34 cellular contexts compared by ENCODE assay signal in the genomic region with DNA sequence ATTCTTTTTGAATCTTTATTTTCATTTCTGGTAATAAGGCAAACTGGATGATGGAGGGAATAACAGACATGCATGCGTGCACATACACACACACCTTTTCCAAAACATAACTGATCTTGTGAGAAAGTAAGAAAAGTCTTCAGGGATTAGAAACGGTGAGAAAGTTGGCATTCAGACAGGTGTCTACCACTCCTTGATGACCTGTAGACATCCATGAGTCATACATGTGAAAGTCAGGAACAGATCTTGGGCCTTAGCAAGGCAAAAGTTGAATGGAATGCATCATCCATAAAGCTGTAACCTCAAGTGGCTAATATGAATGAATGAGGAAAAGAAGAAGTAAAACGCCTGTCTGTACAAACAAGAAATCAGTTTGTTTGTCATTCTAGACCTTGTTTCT.
"Had no signal": no experiment of that assay in that cellular context is flagged by ENCODE, and none has a peak within 500 bp of the region (broad histone marks: within the 10 kb centered on the region; RNA-seq: fewer than 3 reads in every experiment).

No MANE protein-coding gene starts in this region.

- H3K79me2 ChIP-seq: hepatocyte had no signal

- H3K27me3 Mint-ChIP-seq: activated naive CD8-positive, alpha-beta T cell; brain; naive thymus-derived CD4-positive, alpha-beta T cell; progenitor cell of endocrine pancreas; stimulated activated memory B cell treated with anti-CD40 and anti-IgM and Interleukin-4, amounts not matched to agents 10 μg/mL and 1 μg/mL and 100 μg/mL, for 72 hours had no signal

- H3K36me3 Mint-ChIP-seq: activated naive CD8-positive, alpha-beta T cell; brain; mesothelial cell of epicardium; naive thymus-derived CD4-positive, alpha-beta T cell; stimulated activated memory B cell treated with anti-CD40 and anti-IgM and Interleukin-4, amounts not matched to agents 10 μg/mL and 1 μg/mL and 100 μg/mL, for 72 hours had no signal

- H3K4me1 ChIP-seq: esophagus muscularis mucosa, gastrocnemius medialis, sigmoid colon, stomach, thyroid gland, upper lobe of right lung had no signal

- H3K4me3 Mint-ChIP-seq: activated naive CD8-positive, alpha-beta T cell; activated T-cell treated with anti-CD3 and anti-CD28 coated beads, Interleukin-2, amount 50 U/mL, for 72 hours; brain; mesothelial cell of epicardium; naive thymus-derived CD4-positive, alpha-beta T cell; stimulated activated memory B cell treated with anti-CD40 and anti-IgM and Interleukin-4, amounts not matched to agents 10 μg/mL and 1 μg/mL and 100 μg/mL, for 72 hours; T-helper 2 cell treated with Interferon-gamma antibody and Interleukin-4, amounts not matched to agents 5 μg/mL and 100 μg/mL, for 36 hours had no signal

- H3K27me3 ChIP-seq: esophagus muscularis mucosa, gastrocnemius medialis, hepatocyte, ovary, sigmoid colon, stomach, thyroid gland, upper lobe of right lung had no signal

- H3K4me2 ChIP-seq: hepatocyte had no signal

- H3K4me1 Mint-ChIP-seq: brain; mesothelial cell of epicardium; naive thymus-derived CD4-positive, alpha-beta T cell; stimulated activated memory B cell treated with anti-CD40 and anti-IgM and Interleukin-4, amounts not matched to agents 10 μg/mL and 1 μg/mL and 100 μg/mL, for 72 hours had no signal

- FAIRE-seq: endothelial cell of umbilical vein, small intestine had no signal

- H3K27ac ChIP-seq: esophagus muscularis mucosa, gastrocnemius medialis, hepatocyte, ovary, sigmoid colon, stomach, thyroid gland, upper lobe of right lung, VCaP had no signal

- H2AFZ ChIP-seq: hepatocyte had no signal

- DNase-seq: activated CD4-positive, alpha-beta T cell treated with anti-CD3 and anti-CD28 coated beads for 4 hours; activated CD4-positive, alpha-beta T cell treated with anti-CD3 and anti-CD28 coated beads, Interleukin-2, amount 50 U/mL, for 4 hours; activated effector memory CD4-positive, alpha-beta T cell treated with Interleukin-2 at 50 U/mL for 16 hours; activated naive CD4-positive, alpha-beta T cell treated with Interleukin-2 at 50 U/mL for 16 hours; activated T-cell treated with anti-CD3 and anti-CD28 coated beads for 4 hours; activated T-cell treated with anti-CD3 and anti-CD28 coated beads, Interleukin-2, amount 50 U/mL, for 72 hours; aorta; caudate nucleus; cortex of kidney; gastrocnemius medialis; glutamatergic neuron; islet precursor cell; left colon; naive thymus-derived CD4-positive, alpha-beta T cell; ovary; retina; sigmoid colon; small intestine; stimulated activated CD4-positive, alpha-beta T cell treated with anti-CD3 and anti-CD28 coated beads, Interleukin-4, amount 100 ng/mL, for 4 hours; stimulated activated CD8-positive, alpha-beta memory T cell treated with anti-CD3 and anti-CD28 coated beads, Interleukin-4, amount 100 ng/mL, for 48 hours; stomach; T-helper 1 cell; thyroid gland; upper lobe of right lung had no signal

- H3K9me3 Mint-ChIP-seq: activated T-cell treated with anti-CD3 and anti-CD28 coated beads, Interleukin-2, amount 50 U/mL, for 72 hours; brain; mesothelial cell of epicardium; stimulated activated memory B cell treated with anti-CD40 and anti-IgM and Interleukin-4, amounts not matched to agents 10 μg/mL and 1 μg/mL and 100 μg/mL, for 72 hours; T-helper 2 cell treated with Interferon-gamma antibody and Interleukin-4, amounts not matched to agents 5 μg/mL and 100 μg/mL, for 36 hours had no signal

- H3K36me3 ChIP-seq: esophagus muscularis mucosa, gastrocnemius medialis, ovary, sigmoid colon, stomach, thyroid gland, upper lobe of right lung had no signal

- H3K9me3 ChIP-seq: esophagus muscularis mucosa, gastrocnemius medialis, ovary, sigmoid colon, stomach, thyroid gland, upper lobe of right lung had no signal

- H3K27ac Mint-ChIP-seq: activated naive CD8-positive, alpha-beta T cell; activated T-cell treated with anti-CD3 and anti-CD28 coated beads, Interleukin-2, amount 50 U/mL, for 72 hours; brain; mesothelial cell of epicardium; naive thymus-derived CD4-positive, alpha-beta T cell; progenitor cell of endocrine pancreas; stimulated activated memory B cell treated with anti-CD40 and anti-IgM and Interleukin-4, amounts not matched to agents 10 μg/mL and 1 μg/mL and 100 μg/mL, for 72 hours; T-helper 2 cell treated with Interferon-gamma antibody and Interleukin-4, amounts not matched to agents 5 μg/mL and 100 μg/mL, for 36 hours had no signal

- H3K4me3 ChIP-seq: esophagus muscularis mucosa, gastrocnemius medialis, hepatocyte, ovary, sigmoid colon, stomach, thyroid gland, upper lobe of right lung had no signal
